19 cellular contexts compared by ENCODE assay signal in genomic region chr12:93297536-93297935, GRCh38.
DNase-seq lines count a peak whose midpoint lies in the region; ATAC-seq and TF ChIP-seq lines count a peak whose summit lies in the region.
"Had no signal": no experiment of that assay in that cellular context is flagged by ENCODE, and none has a peak within 500 bp of the region (broad histone marks: within the 10 kb centered on the region; RNA-seq: fewer than 3 reads in every experiment).

No MANE protein-coding gene starts in this region.

- peak overlapping the region; percentile 94; the same call in 1 of the 2 replicates for H2AFZ ChIP-seq in GM23338

- no peaks in the 10 kb centered on the region for H3K36me3 Mint-ChIP-seq in GM23338 (ENCODE audit: low read depth)
- H3K36me3 Mint-ChIP-seq: activated naive CD8-positive, alpha-beta T cell treated with anti-CD3 and anti-CD28 coated beads for 36 hours had no signal

- H3K36me3 ChIP-seq in cardiac muscle cell (no peaks in the 10 kb centered on the region), right atrium auricular region (no peaks in the 10 kb centered on the region), GM23338 (ENCODE audit: insufficient read depth) (no peaks in the 10 kb centered on the region), skeletal muscle tissue (ENCODE audit: control insufficient read depth in 3 of 3, insufficient read depth in 3 of 3, low read length in 3 of 3) (no peaks in the 10 kb centered on the region)
- H3K36me3 ChIP-seq: BE2C had no signal

- H3K4me3 ChIP-seq in cardiac muscle cell = no peak overlapping the region
- H3K4me3 ChIP-seq in right atrium auricular region = no peak overlapping the region
- no peak overlapping the region for H3K4me3 ChIP-seq in GM23338
- no peak overlapping the region for H3K4me3 ChIP-seq in skeletal muscle tissue (ENCODE audit: low read length in 3 of 3)
- H3K4me3 ChIP-seq: mucosa of descending colon had no signal

- H3K4me1 ChIP-seq in cardiac muscle cell (ENCODE audit: low read depth) = peaks cover 45% of the 10 kb centered on the region
- H3K4me1 ChIP-seq in right atrium auricular region = peaks cover 0 to 21% of the 10 kb centered on the region in 2 donors
- no peaks in the 10 kb centered on the region for H3K4me1 ChIP-seq in GM23338 (ENCODE audit: insufficient read depth)
- H3K4me1 ChIP-seq in skeletal muscle tissue (ENCODE audit: control insufficient read depth in 3 of 3, insufficient read depth in 3 of 3, low read length in 3 of 3) = peaks cover 4 to 6% (median 6%) of the 10 kb centered on the region in 3 donors

- no peaks in the 10 kb centered on the region for H3K27me3 ChIP-seq in cardiac muscle cell
- no peaks in the 10 kb centered on the region for H3K27me3 ChIP-seq in right atrium auricular region
- H3K27me3 ChIP-seq in GM23338 (ENCODE audit: insufficient read depth) = no peaks in the 10 kb centered on the region
- no peaks in the 10 kb centered on the region for H3K27me3 ChIP-seq in skeletal muscle tissue (ENCODE audit: control insufficient read depth in 3 of 3, insufficient read depth in 3 of 3, low read length in 3 of 3)
- H3K27me3 ChIP-seq: BE2C had no signal

- peaks cover 2% of the 10 kb centered on the region for H3K27me3 Mint-ChIP-seq in GM23338 (ENCODE audit: insufficient read depth, low read depth, poor library complexity)
- H3K27me3 Mint-ChIP-seq: activated naive CD8-positive, alpha-beta T cell treated with anti-CD3 and anti-CD28 coated beads for 36 hours had no signal

- no peak overlapping the region for H3K27ac Mint-ChIP-seq in GM23338
- H3K27ac Mint-ChIP-seq: activated naive CD8-positive, alpha-beta T cell treated with anti-CD3 and anti-CD28 coated beads for 36 hours had no signal

- H3K4me2 ChIP-seq in GM23338 = no peak overlapping the region

- H3K79me2 ChIP-seq in GM23338 (replicated peaks; ENCODE audit: insufficient read depth) = no peaks in the 10 kb centered on the region

- ATAC-seq in GM23338 = no peak
- peak; percentile 14 for ATAC-seq in HG03378 (IDR thresholded peaks at IDR 0.05; ENCODE audit: unreplicated experiment)
- ATAC-seq in HG02981 (IDR thresholded peaks at IDR 0.05; ENCODE audit: unreplicated experiment) = no peak
- no peak for ATAC-seq in stimulated activated naive CD8-positive, alpha-beta T cell treated with anti-CD3 and anti-CD28 coated beads, Interleukin-15, Interleukin-2, amounts not matched to agents 100 U/mL and 50 U/mL, for 24 hours
- ATAC-seq: mucosa of descending colon, Right ventricle myocardium inferior had no signal

- H3F3A ChIP-seq in GM23338 (replicated peaks; ENCODE audit: low read depth) = no peaks in the 10 kb centered on the region

- no peaks in the 10 kb centered on the region for H3K9me3 ChIP-seq in cardiac muscle cell (ENCODE audit: low read depth)
- no peaks in the 10 kb centered on the region for H3K9me3 ChIP-seq in right atrium auricular region
- H3K9me3 ChIP-seq in skeletal muscle tissue (ENCODE audit: control insufficient read depth in 3 of 3, low read length in 3 of 3) = no peaks in the 10 kb centered on the region
- H3K9me3 ChIP-seq: BE2C, mucosa of descending colon had no signal

- TF ChIP-seq CTCF in cardiac muscle cell (IDR thresholded peaks at IDR 0.05; ENCODE audit: low read depth, low read length) (no peak), right atrium auricular region (IDR thresholded peaks at IDR 0.05) (no peak), GM23338 (conservative IDR thresholded peaks at IDR 0.05; ENCODE audit: low read depth in 2 of 2) (no peak)

- no peaks in the 10 kb centered on the region for H3K9me2 ChIP-seq in GM23338 (ENCODE audit: insufficient read depth)

- H4K20me1 ChIP-seq in GM23338 (replicated peaks; ENCODE audit: insufficient read depth) = no peaks in the 10 kb centered on the region

- peaks cover 4% of the 10 kb centered on the region; the same call in 1 of the 3 replicates for H3K4me1 Mint-ChIP-seq in GM23338

- no peaks in the 10 kb centered on the region for H3K9me3 Mint-ChIP-seq in GM23338
- H3K9me3 Mint-ChIP-seq: activated naive CD8-positive, alpha-beta T cell treated with anti-CD3 and anti-CD28 coated beads for 36 hours; H9 had no signal

- no peak overlapping the region for H3K4me3 Mint-ChIP-seq in GM23338
- H3K4me3 Mint-ChIP-seq: activated naive CD8-positive, alpha-beta T cell treated with anti-CD3 and anti-CD28 coated beads for 36 hours; H9 had no signal

- H3K9ac ChIP-seq in skeletal muscle tissue (ENCODE audit: low read depth in 1 of 3, low read length in 3 of 3) = no peak overlapping the region

- no peak for DNase-seq in cardiac muscle cell (ENCODE audit: low read depth in 1 of 2, low spot score in 1 of 2)
- DNase-seq in right atrium auricular region (ENCODE audit: low spot score) = no peak
- no peak for DNase-seq in GM23338 (ENCODE audit: low spot score)
- no peak for DNase-seq in stimulated activated naive CD8-positive, alpha-beta T cell treated with anti-CD3 and anti-CD28 coated beads, Interleukin-15, Interleukin-2, amounts not matched to agents 100 U/mL and 50 U/mL, for 24 hours
- DNase-seq in midbrain (lab: John Stamatoyannopoulos, UW) = no peak
- DNase-seq: 8988T; activated CD4-positive, alpha-beta T cell treated with anti-CD3 and anti-CD28 coated beads for 4 hours; activated naive CD8-positive, alpha-beta T cell treated with anti-CD3 and anti-CD28 coated beads for 36 hours; BE2C; H9; KG1; mucosa of descending colon; NCI-H1694 treated with DMSO at 0.1 percent for 48 hours; NCI-H748 treated with DMSO at 0.1 percent for 48 hours; stimulated activated CD4-positive, alpha-beta T cell treated with anti-CD3 and anti-CD28 coated beads, Interleukin-4, amount 100 ng/mL, for 4 hours had no signal

- H3K27ac ChIP-seq in cardiac muscle cell (peak overlapping the region; percentile 69), right atrium auricular region (no peak overlapping the region), GM23338 (ENCODE audit: low read depth) (no peak overlapping the region), skeletal muscle tissue (ENCODE audit: low read depth, low read length) (peak overlapping the region; percentile 48)

TF ChIP-seq in GM23338, 12 proteins besides CTCF, POLR2A, EP300 and RAD21 (continues in another document):
- no peak for TF ChIP-seq REST (IDR thresholded peaks at IDR 0.05; ENCODE audit: unreplicated experiment)

Comparison
In these comparisons a context has a peak if more than half of its experiments do, and no peak if none do; other contexts are left out.
1. H3K27ac ChIP-seq: peak in cardiac muscle cell (single experiment) and skeletal muscle tissue (single experiment); none in right atrium auricular region (0 of 2) and GM23338 (single experiment).